ENCODE assay signal across 19 cellular contexts in the genomic region with DNA sequence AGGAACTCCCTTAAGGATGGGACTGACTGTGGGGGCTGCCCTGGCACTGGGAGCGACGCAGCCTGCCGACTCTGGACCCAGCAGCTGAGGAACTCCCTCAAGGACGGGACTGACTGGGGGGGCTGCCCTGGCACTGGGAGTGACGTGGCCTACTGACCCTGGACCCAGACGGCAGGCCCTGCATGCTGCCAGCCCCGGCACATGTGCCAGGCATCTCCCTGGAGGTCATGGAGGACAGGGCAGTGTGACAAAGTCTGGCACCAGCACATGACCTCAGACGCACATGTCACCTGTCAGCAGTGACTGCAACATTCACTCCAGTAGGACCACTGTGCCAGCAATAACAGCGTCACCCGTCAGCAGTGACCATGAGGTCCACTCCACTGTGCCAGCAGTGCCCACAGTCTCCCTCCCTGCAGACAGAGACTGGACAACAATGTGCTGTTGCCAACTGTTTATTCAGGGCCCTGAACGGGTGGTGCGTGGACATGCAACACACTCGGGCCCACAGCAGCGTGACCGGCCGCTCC. TPM values are rescaled to one million over a fixed set of nuclear protein-coding genes. Genes with fewer than 3 reads are reported as not detected.
A peak's percentile ranks its signal among the peaks of the same experiment; 100 is the strongest.
DNase-seq lines count a peak whose midpoint lies in the region; ATAC-seq and TF ChIP-seq lines count a peak whose summit lies in the region.
"Had no signal": no experiment of that assay in that cellular context is flagged by ENCODE, and none has a peak within 500 bp of the region (broad histone marks: within the 10 kb centered on the region; RNA-seq: fewer than 3 reads in every experiment).

No MANE protein-coding gene starts in this region.

- no peak for TF ChIP-seq CTCF in ascending aorta (IDR thresholded peaks at IDR 0.05)
- TF ChIP-seq CTCF in testis (IDR thresholded peaks at IDR 0.05), result no peak

- H3K4me3 Mint-ChIP-seq in activated CD4-positive, alpha-beta T cell treated with anti-CD3 and anti-CD28 coated beads, Interleukin-2, amount 10 ng/mL, durations not matched to agents 7 days and 5 days, result no peak overlapping the region
- H3K4me3 Mint-ChIP-seq in CD8-positive, alpha-beta memory T cell, result no peak overlapping the region

- no peaks in the 10 kb centered on the region for H3K9me3 ChIP-seq in ascending aorta
- H3K9me3 ChIP-seq in testis, result no peaks in the 10 kb centered on the region
- H3K9me3 ChIP-seq in CD8-positive, alpha-beta memory T cell (ENCODE audit: low read length), result no peaks in the 10 kb centered on the region
- H3K9me3 ChIP-seq: suprapubic skin had no signal

- no peak overlapping the region for H3K27ac Mint-ChIP-seq in activated CD4-positive, alpha-beta T cell treated with anti-CD3 and anti-CD28 coated beads, Interleukin-2, amount 10 ng/mL, durations not matched to agents 7 days and 5 days
- H3K27ac Mint-ChIP-seq in CD8-positive, alpha-beta memory T cell, result no peak overlapping the region

- peaks cover 9% of the 10 kb centered on the region for H3K4me1 Mint-ChIP-seq in activated CD4-positive, alpha-beta T cell treated with anti-CD3 and anti-CD28 coated beads, Interleukin-2, amount 10 ng/mL, durations not matched to agents 7 days and 5 days
- H3K4me1 Mint-ChIP-seq in CD8-positive, alpha-beta memory T cell, result peaks cover 5 to 25% (median 9%) of the 10 kb centered on the region in 3 donors

- ATAC-seq in Right ventricle myocardium superior (ENCODE audit: poor library complexity) (peak; percentile 71), HG03045 (IDR thresholded peaks at IDR 0.05; ENCODE audit: unreplicated experiment) (no peak)
- ATAC-seq: activated CD4-positive, CD25-positive, alpha-beta regulatory T cell treated with anti-CD3 and anti-CD28 coated beads, Interleukin-2, amount 50 U/mL, for 24 hours had no signal

- intact Hi-C loops in ascending aorta (cut with DNase I) (loop anchor here (5.0 kb wide), 1 partner anchor 133 kb away; a partner anchor contains a TSS), Right ventricle myocardium superior (cut with DNase I) (loop anchor here (5.0 kb wide), 1 partner anchor 93 kb away; a partner anchor contains a TSS), testis (cut with DNase I; ENCODE audit: low total_unique reads) (loop anchor here (5.0 kb wide), 1 partner anchor 133 kb away; a partner anchor contains a TSS)

- no peaks in the 10 kb centered on the region for H3K27me3 ChIP-seq in ascending aorta
- no peaks in the 10 kb centered on the region for H3K27me3 ChIP-seq in testis
- no peaks in the 10 kb centered on the region for H3K27me3 ChIP-seq in CD8-positive, alpha-beta memory T cell (ENCODE audit: insufficient read depth, low read length, poor library complexity, severe bottlenecking)
- H3K27me3 ChIP-seq: suprapubic skin had no signal

- H3K36me3 ChIP-seq in ascending aorta, result peaks cover 40 to 43% of the 10 kb centered on the region in 2 donors
- H3K36me3 ChIP-seq in testis (ENCODE audit: low read depth, missing control alignments), result no peaks in the 10 kb centered on the region
- peaks cover 15% of the 10 kb centered on the region for H3K36me3 ChIP-seq in CD8-positive, alpha-beta memory T cell (ENCODE audit: insufficient read depth, low read length)

- H3K4me1 ChIP-seq in ascending aorta (peaks cover 6 to 14% of the 10 kb centered on the region in 2 donors), testis (peaks cover 19% of the 10 kb centered on the region)
- peaks cover 3% of the 10 kb centered on the region for H3K4me1 ChIP-seq in CD8-positive, alpha-beta memory T cell (ENCODE audit: insufficient read depth, low read length)

- DNase-seq in ascending aorta (ENCODE audit: low spot score in 2 of 2) (no peak), Right ventricle myocardium superior (peak; percentile 84), midbrain (lab: John Stamatoyannopoulos, UW) (peak; percentile 66), testis (peak; percentile 81), NCI-H2107 (lab: John Stamatoyannopoulos, UW) (no peak)
- DNase-seq in activated CD4-positive, alpha-beta T cell treated with anti-CD3 and anti-CD28 coated beads, Interleukin-2, amount 10 ng/mL, durations not matched to agents 7 days and 5 days, result no peak
- DNase-seq in CD8-positive, alpha-beta memory T cell, result no peak
- DNase-seq: activated gamma-delta T cell treated with Interleukin-2 at 50 U/mL for 16 hours; AML-193; effector CD8-positive, alpha-beta T cell; H7; NCI-H146; NCI-H510A; SHP77; T-helper 2 cell had no signal

- peaks cover 16% of the 10 kb centered on the region for H3K36me3 Mint-ChIP-seq in activated CD4-positive, alpha-beta T cell treated with anti-CD3 and anti-CD28 coated beads, Interleukin-2, amount 10 ng/mL, durations not matched to agents 7 days and 5 days (ENCODE audit: low read depth)
- peaks cover 5 to 43% (median 6%) of the 10 kb centered on the region in 3 donors for H3K36me3 Mint-ChIP-seq in CD8-positive, alpha-beta memory T cell

- H3K27me3 Mint-ChIP-seq in activated CD4-positive, alpha-beta T cell treated with anti-CD3 and anti-CD28 coated beads, Interleukin-2, amount 10 ng/mL, durations not matched to agents 7 days and 5 days, result no peaks in the 10 kb centered on the region
- no peaks in the 10 kb centered on the region for H3K27me3 Mint-ChIP-seq in CD8-positive, alpha-beta memory T cell
- H3K27me3 Mint-ChIP-seq: progenitor cell of endocrine pancreas had no signal

- H3K9me3 Mint-ChIP-seq in activated CD4-positive, alpha-beta T cell treated with anti-CD3 and anti-CD28 coated beads, Interleukin-2, amount 10 ng/mL, durations not matched to agents 7 days and 5 days, result no peaks in the 10 kb centered on the region
- no peaks in the 10 kb centered on the region for H3K9me3 Mint-ChIP-seq in CD8-positive, alpha-beta memory T cell

- H3K4me3 ChIP-seq in ascending aorta, result no peak overlapping the region
- H3K4me3 ChIP-seq in testis, result no peak overlapping the region
- H3K4me3 ChIP-seq in CD8-positive, alpha-beta memory T cell (ENCODE audit: low read length), result no peak overlapping the region
- H3K4me3 ChIP-seq: suprapubic skin had no signal

- no peak for TF ChIP-seq POLR2A in testis (IDR thresholded peaks at IDR 0.05)

- CTCF ChIA-PET in activated CD4-positive, alpha-beta T cell treated with anti-CD3 and anti-CD28 coated beads, Interleukin-2, amount 10 ng/mL, durations not matched to agents 7 days and 5 days (lab: Charles Lee), result interaction anchor here (1.0 kb wide), 2 partner anchors 38 to 56 kb away, joined by 3 read pairs; no protein-coding TSS in a partner anchor
- CTCF ChIA-PET in CD8-positive, alpha-beta memory T cell (lab: Charles Lee), result no interaction called here

- peak overlapping the region; percentile 9 to 16 for H3K27ac ChIP-seq in ascending aorta
- no peak overlapping the region for H3K27ac ChIP-seq in testis
- no peak overlapping the region for H3K27ac ChIP-seq in CD8-positive, alpha-beta memory T cell (ENCODE audit: low read depth, low read length)
- H3K27ac ChIP-seq: suprapubic skin had no signal

- 64 to 70% methylated on average over 12 to 16 of the region's 16 CpGs for WGBS in testis, 2 donors

- POLR2A ChIA-PET in activated CD4-positive, alpha-beta T cell treated with anti-CD3 and anti-CD28 coated beads, Interleukin-2, amount 10 ng/mL, durations not matched to agents 7 days and 5 days (lab: Charles Lee), result no interaction called here
- POLR2A ChIA-PET in CD8-positive, alpha-beta memory T cell (lab: Charles Lee), result interaction anchor here (0.7 kb wide), 1 partner anchor 36 kb away, joined by 3 read pairs; no protein-coding TSS in a partner anchor

RNA-seq across cellular contexts. Expression of a gene that starts 4.5 kb away (rescaled TPM):
- 421 TPM for total RNA-seq in ascending aorta
- total RNA-seq in Right ventricle myocardium superior, result 142 TPM
- total RNA-seq in testis, result 100 to 1,000 TPM; 509 to 749 TPM
- polyA plus RNA-seq in testis (ENCODE audit: insufficient read depth, low read depth, low replicate concordance), result 452 TPM
- total RNA-seq in activated CD4-positive, alpha-beta T cell treated with anti-CD3 and anti-CD28 coated beads, Interleukin-2, amount 10 ng/mL, durations not matched to agents 7 days and 5 days, result 100 to 1,000 TPM; 116 to 123 TPM
- 100 to 1,000 TPM; 104 to 105 TPM for total RNA-seq in CD8-positive, alpha-beta memory T cell
- 163 TPM for polyA plus RNA-seq in CD8-positive, alpha-beta memory T cell

RNA-seq across cellular contexts. Expression of a gene that starts 5.0 kb away (rescaled TPM):
- total RNA-seq in ascending aorta (8.6 TPM), Right ventricle myocardium superior (1.1 TPM), testis (1 to 10 TPM; 4.6 to 4.9 TPM)
- 4.6 TPM for polyA plus RNA-seq in testis (ENCODE audit: insufficient read depth, low read depth, low replicate concordance)
- total RNA-seq in activated CD4-positive, alpha-beta T cell treated with anti-CD3 and anti-CD28 coated beads, Interleukin-2, amount 10 ng/mL, durations not matched to agents 7 days and 5 days, result 1 to 10 TPM in 1 of 2 experiments, under 1 TPM in 1; 0.85 to 1.8 TPM
- total RNA-seq in CD8-positive, alpha-beta memory T cell, result under 1 TPM in 1 of 2 experiments, not detected in 1; 0.96 TPM
- not detected for polyA plus RNA-seq in CD8-positive, alpha-beta memory T cell
- total RNA-seq: H7 had no signal

RNA-seq across cellular contexts. Expression of a gene that starts 12.0 kb away (rescaled TPM):
- total RNA-seq in ascending aorta (not detected), Right ventricle myocardium superior (2.1 TPM), testis (10 to 100 TPM; 11.5 to 27.8 TPM)
- 27.1 TPM for polyA plus RNA-seq in testis (ENCODE audit: insufficient read depth, low read depth, low replicate concordance)
- total RNA-seq in activated CD4-positive, alpha-beta T cell treated with anti-CD3 and anti-CD28 coated beads, Interleukin-2, amount 10 ng/mL, durations not matched to agents 7 days and 5 days, result 1 to 10 TPM; 3.1 to 3.5 TPM
- total RNA-seq in CD8-positive, alpha-beta memory T cell, result 1 to 10 TPM in 1 of 2 experiments, under 1 TPM in 1; 0.85 to 1.3 TPM
- polyA plus RNA-seq in CD8-positive, alpha-beta memory T cell, result not detected

RNA-seq across cellular contexts. Expression of a gene that starts 37.2 kb away (rescaled TPM):
- total RNA-seq in ascending aorta (68.3 TPM), Right ventricle myocardium superior (6,152 TPM), testis (1,000 to 10,000 TPM; 5,554 to 5,948 TPM)
- polyA plus RNA-seq in testis (ENCODE audit: insufficient read depth, low read depth, low replicate concordance), result 4,976 TPM
- 10 to 100 TPM; 22.1 to 24.0 TPM for total RNA-seq in activated CD4-positive, alpha-beta T cell treated with anti-CD3 and anti-CD28 coated beads, Interleukin-2, amount 10 ng/mL, durations not matched to agents 7 days and 5 days
- under 1 TPM; 0.24 to 0.49 TPM for total RNA-seq in CD8-positive, alpha-beta memory T cell
- 5.5 TPM for polyA plus RNA-seq in CD8-positive, alpha-beta memory T cell
- total RNA-seq: progenitor cell of endocrine pancreas had no signal

RNA-seq across cellular contexts. Expression of a gene that starts 42.7 kb away (rescaled TPM):
- not detected for total RNA-seq in ascending aorta
- 9.7 TPM for total RNA-seq in Right ventricle myocardium superior
- total RNA-seq in testis, result 100 to 1,000 TPM in 1 of 2 donors, 10 to 100 TPM in 1; 59.3 to 131 TPM
- polyA plus RNA-seq in testis (ENCODE audit: insufficient read depth, low read depth, low replicate concordance), result 17.5 TPM
- total RNA-seq in activated CD4-positive, alpha-beta T cell treated with anti-CD3 and anti-CD28 coated beads, Interleukin-2, amount 10 ng/mL, durations not matched to agents 7 days and 5 days, result under 1 TPM; 0.48 to 0.67 TPM
- under 1 TPM; 0.20 to 0.22 TPM for total RNA-seq in CD8-positive, alpha-beta memory T cell
- 0.16 TPM for polyA plus RNA-seq in CD8-positive, alpha-beta memory T cell
- total RNA-seq: progenitor cell of endocrine pancreas had no signal

Comparison
In these comparisons a context has a peak if more than half of its experiments do, and no peak if none do; other contexts are left out.
1. DNase-seq: peak in Right ventricle myocardium superior (single experiment), midbrain (single experiment) and testis (single experiment); none in ascending aorta (0 of 2), activated CD4-positive, alpha-beta T cell treated with anti-CD3 and anti-CD28 coated beads, Interleukin-2, amount 10 ng/mL, durations not matched to agents 7 days and 5 days (single experiment), CD8-positive, alpha-beta memory T cell (0 of 5) and NCI-H2107 (single experiment).
2. H3K27ac ChIP-seq: peak in ascending aorta (2 of 2); none in testis (0 of 2) and CD8-positive, alpha-beta memory T cell (single experiment).